In genomic region chr2:3631851-3632659, GRCh38 we compare ENCODE assay signal across 30 cellular contexts. TPM values are rescaled to one million over a fixed set of nuclear protein-coding genes. Genes with fewer than 3 reads are reported as not detected.
DNase-seq lines count a peak whose midpoint lies in the region; ATAC-seq and TF ChIP-seq lines count a peak whose summit lies in the region.
"Had no signal": no experiment of that assay in that cellular context is flagged by ENCODE, and none has a peak within 500 bp of the region (broad histone marks: within the 10 kb centered on the region; RNA-seq: fewer than 3 reads in every experiment).

No MANE protein-coding gene starts in this region.

- H3K79me2 ChIP-seq in osteoblast (ENCODE audit: insufficient read depth, low read length): no peaks in the 10 kb centered on the region

- H3K27me3 ChIP-seq in osteoblast (ENCODE audit: insufficient read depth, low read length): no peaks in the 10 kb centered on the region
- H3K27me3 ChIP-seq: gastroesophageal sphincter, neural progenitor cell, uterus had no signal

- TF ChIP-seq CTCF in coronary artery (IDR thresholded peaks at IDR 0.05) (no peak), osteoblast (IDR thresholded peaks at IDR 0.05; ENCODE audit: extremely low read depth, low read depth, low read length) (no peak)

- peaks cover 2% of the 10 kb centered on the region for H3K27me3 Mint-ChIP-seq in activated naive CD8-positive, alpha-beta T cell treated with anti-CD3 and anti-CD28 coated beads, Interleukin-2, amount 10 ng/mL, durations not matched to agents 7 days and 5 days
- H3K27me3 Mint-ChIP-seq in activated naive CD8-positive, alpha-beta T cell treated with anti-CD3 and anti-CD28 coated beads, Interleukin-2, amount 50 U/mL, for 24 hours: no peaks in the 10 kb centered on the region

- H3K4me3 Mint-ChIP-seq in activated naive CD8-positive, alpha-beta T cell treated with anti-CD3 and anti-CD28 coated beads, Interleukin-2, amount 10 ng/mL, durations not matched to agents 7 days and 5 days: no peak overlapping the region
- H3K4me3 Mint-ChIP-seq in activated naive CD8-positive, alpha-beta T cell treated with anti-CD3 and anti-CD28 coated beads, Interleukin-2, amount 50 U/mL, for 24 hours: no peak overlapping the region
- H3K4me3 Mint-ChIP-seq: activated B cell treated with CpG ODN at 0.5 μM for 24 hours, HFFc6, neural progenitor cell had no signal

- POLR2A ChIA-PET in activated naive CD8-positive, alpha-beta T cell treated with anti-CD3 and anti-CD28 coated beads, Interleukin-2, amount 10 ng/mL, durations not matched to agents 7 days and 5 days (lab: Charles Lee): no interaction called here

- no peak overlapping the region for H2AFZ ChIP-seq in osteoblast (ENCODE audit: low read length)
- H2AFZ ChIP-seq: neural progenitor cell had no signal

- H3K9me3 ChIP-seq in osteoblast (ENCODE audit: low read depth, low read length): no peaks in the 10 kb centered on the region
- H3K9me3 ChIP-seq: gastroesophageal sphincter, lower lobe of right lung, psoas muscle, uterus had no signal

- no peaks in the 10 kb centered on the region for H3K36me3 ChIP-seq in osteoblast (ENCODE audit: insufficient read depth, low read length)
- H3K36me3 ChIP-seq: gastroesophageal sphincter, lower lobe of right lung, neural progenitor cell, uterus had no signal

- peak; percentile 18 for DNase-seq in activated naive CD8-positive, alpha-beta T cell treated with anti-CD3 and anti-CD28 coated beads, Interleukin-2, amount 10 ng/mL, durations not matched to agents 7 days and 5 days
- DNase-seq in activated naive CD8-positive, alpha-beta T cell treated with anti-CD3 and anti-CD28 coated beads, Interleukin-2, amount 50 U/mL, for 24 hours: no peak
- DNase-seq in coronary artery (ENCODE audit: low spot score) (peak; percentile 49), osteoblast (ENCODE audit: insufficient read length, low spot score, missing footprints) (peak; percentile 42), ureter (ENCODE audit: low spot score) (peak; percentile 35), SKM-1 (lab: John Stamatoyannopoulos, UW; ENCODE audit: unreplicated experiment) (no peak), left colon (no peak), ACHN (no peak)
- DNase-seq: activated B cell treated with CpG ODN at 0.5 μM for 24 hours; activated CD4-positive, alpha-beta T cell treated with anti-CD3 and anti-CD28 coated beads, Interleukin-2, amount 50 U/mL, for 4 hours; C1 segment of cervical spinal cord; central memory CD4-positive, alpha-beta T cell; HFFc6; hypothalamus; IMR-90; lower lobe of right lung; NCI-H1105 treated with DMSO at 0.1 percent for 48 hours; NCI-H2029 treated with DMSO at 0.1 percent for 48 hours; NCI-H226; SHP77 treated with DMSO at 0.1 percent for 48 hours; stimulated activated CD4-positive, alpha-beta T cell treated with anti-CD3 and anti-CD28 coated beads, Interleukin-1b, Interleukin-23, amount 100 ng/mL, for 48 hours; SW 1271 had no signal

- H3K27ac Mint-ChIP-seq in activated naive CD8-positive, alpha-beta T cell treated with anti-CD3 and anti-CD28 coated beads, Interleukin-2, amount 10 ng/mL, durations not matched to agents 7 days and 5 days: no peak overlapping the region
- H3K27ac Mint-ChIP-seq in activated naive CD8-positive, alpha-beta T cell treated with anti-CD3 and anti-CD28 coated beads, Interleukin-2, amount 50 U/mL, for 24 hours: no peak overlapping the region
- H3K27ac Mint-ChIP-seq: activated B cell treated with CpG ODN at 0.5 μM for 24 hours; activated naive CD4-positive, alpha-beta T cell treated with anti-CD3 and anti-CD28 coated beads, Interleukin-2, amount 50 U/mL, for 72 hours; HFFc6; neural progenitor cell had no signal

- no peaks in the 10 kb centered on the region for H3K36me3 Mint-ChIP-seq in activated naive CD8-positive, alpha-beta T cell treated with anti-CD3 and anti-CD28 coated beads, Interleukin-2, amount 10 ng/mL, durations not matched to agents 7 days and 5 days
- no peaks in the 10 kb centered on the region for H3K36me3 Mint-ChIP-seq in activated naive CD8-positive, alpha-beta T cell treated with anti-CD3 and anti-CD28 coated beads, Interleukin-2, amount 50 U/mL, for 24 hours (ENCODE audit: low read depth)
- H3K36me3 Mint-ChIP-seq: neural progenitor cell had no signal

- no peaks in the 10 kb centered on the region for H3K9me3 Mint-ChIP-seq in activated naive CD8-positive, alpha-beta T cell treated with anti-CD3 and anti-CD28 coated beads, Interleukin-2, amount 10 ng/mL, durations not matched to agents 7 days and 5 days
- no peaks in the 10 kb centered on the region for H3K9me3 Mint-ChIP-seq in activated naive CD8-positive, alpha-beta T cell treated with anti-CD3 and anti-CD28 coated beads, Interleukin-2, amount 50 U/mL, for 24 hours
- H3K9me3 Mint-ChIP-seq: activated B cell treated with CpG ODN at 0.5 μM for 24 hours; activated naive CD4-positive, alpha-beta T cell treated with anti-CD3 and anti-CD28 coated beads, Interleukin-2, amount 50 U/mL, for 72 hours; HFFc6; neural progenitor cell had no signal

- intact Hi-C loops in left colon (cut with DNase I, micrococcal nuclease): no loop called here

- no peak overlapping the region for H3K27ac ChIP-seq in coronary artery
- no peak overlapping the region for H3K27ac ChIP-seq in osteoblast (ENCODE audit: low read depth, low read length)
- H3K27ac ChIP-seq: gastroesophageal sphincter, lower lobe of right lung, neural progenitor cell, psoas muscle, skin epidermis, uterus had no signal

- H3K4me3 ChIP-seq in coronary artery (no peak overlapping the region), osteoblast (ENCODE audit: insufficient read depth, low read length) (no peak overlapping the region)
- H3K4me3 ChIP-seq: gastroesophageal sphincter, lower lobe of right lung, neural progenitor cell, psoas muscle, skin epidermis, uterus had no signal

- H3K4me1 Mint-ChIP-seq in activated naive CD8-positive, alpha-beta T cell treated with anti-CD3 and anti-CD28 coated beads, Interleukin-2, amount 10 ng/mL, durations not matched to agents 7 days and 5 days: no peaks in the 10 kb centered on the region
- no peaks in the 10 kb centered on the region for H3K4me1 Mint-ChIP-seq in activated naive CD8-positive, alpha-beta T cell treated with anti-CD3 and anti-CD28 coated beads, Interleukin-2, amount 50 U/mL, for 24 hours
- H3K4me1 Mint-ChIP-seq: activated B cell treated with CpG ODN at 0.5 μM for 24 hours had no signal

- in situ Hi-C loops in ACHN (cut with HindIII; ENCODE audit: low pct_ligation_motif_present, low pct_unique_long_range_greater_than_20kb, low sequenced_read_pairs): no loop called here

- ATAC-seq in activated naive CD8-positive, alpha-beta T cell treated with anti-CD3 and anti-CD28 coated beads, Interleukin-2, amount 10 ng/mL, durations not matched to agents 7 days and 5 days (ENCODE audit: low read depth): no peak
- no peak for ATAC-seq in activated naive CD8-positive, alpha-beta T cell treated with anti-CD3 and anti-CD28 coated beads, Interleukin-2, amount 50 U/mL, for 24 hours
- ATAC-seq in left colon: no peak
- ATAC-seq: activated naive CD4-positive, alpha-beta T cell treated with anti-CD3 and anti-CD28 coated beads, Interleukin-2, amount 50 U/mL, for 72 hours; gastroesophageal sphincter; lower lobe of right lung; psoas muscle had no signal

- H4K20me1 ChIP-seq in osteoblast (ENCODE audit: insufficient read depth, low read length): no peaks in the 10 kb centered on the region

- no peaks in the 10 kb centered on the region for H3K4me1 ChIP-seq in osteoblast (ENCODE audit: insufficient read depth, low read length)
- H3K4me1 ChIP-seq: lower lobe of right lung, neural progenitor cell, psoas muscle, uterus had no signal

- H3K4me2 ChIP-seq in osteoblast (ENCODE audit: insufficient read depth, low read length): no peak overlapping the region
- H3K4me2 ChIP-seq: neural progenitor cell had no signal

RNA-seq across cellular contexts. Expression of gene ALLC, which starts 25.9 kb away (rescaled TPM):
- total RNA-seq in activated naive CD8-positive, alpha-beta T cell treated with anti-CD3 and anti-CD28 coated beads, Interleukin-2, amount 10 ng/mL, durations not matched to agents 7 days and 5 days: not detected
- total RNA-seq in osteoblast (not detected in 2 replicates), ureter (not detected), left colon (not detected)
- total RNA-seq: activated B cell treated with CpG ODN at 0.5 μM for 24 hours; activated naive CD4-positive, alpha-beta T cell treated with anti-CD3 and anti-CD28 coated beads, Interleukin-2, amount 50 U/mL, for 72 hours; astrocyte; dermis microvascular lymphatic vessel endothelial cell; gastroesophageal sphincter; HFFc6; IMR-90; lower lobe of right lung; psoas muscle; uterus had no signal

RNA-seq across cellular contexts. Expression of gene COLEC11, which starts 37.1 kb away (rescaled TPM):
- total RNA-seq in activated naive CD8-positive, alpha-beta T cell treated with anti-CD3 and anti-CD28 coated beads, Interleukin-2, amount 10 ng/mL, durations not matched to agents 7 days and 5 days: under 1 TPM; 0.39 to 0.77 TPM
- total RNA-seq in osteoblast: under 0.01 and 0.36 TPM in 2 replicates
- total RNA-seq in ureter: 2.4 TPM
- total RNA-seq in left colon: 1 to 10 TPM in 1 of 2 donors, under 1 TPM in 1; 0.85 to 1.2 TPM
- total RNA-seq: activated B cell treated with CpG ODN at 0.5 μM for 24 hours; activated naive CD4-positive, alpha-beta T cell treated with anti-CD3 and anti-CD28 coated beads, Interleukin-2, amount 50 U/mL, for 72 hours; astrocyte; HFFc6 had no signal

RNA-seq across cellular contexts. Expression of gene RPS7, which starts 57.0 kb away (rescaled TPM):
- 1,000 to 10,000 TPM; 1,215 to 1,237 TPM for total RNA-seq in activated naive CD8-positive, alpha-beta T cell treated with anti-CD3 and anti-CD28 coated beads, Interleukin-2, amount 10 ng/mL, durations not matched to agents 7 days and 5 days
- total RNA-seq in osteoblast: 1,101 and 1,268 TPM in 2 replicates
- 1,218 TPM for total RNA-seq in ureter
- 100 to 1,000 TPM; 894 to 955 TPM for total RNA-seq in left colon

Comparison
In these comparisons a context has a peak if more than half of its experiments do, and no peak if none do; other contexts are left out.
1. DNase-seq: peak in activated naive CD8-positive, alpha-beta T cell treated with anti-CD3 and anti-CD28 coated beads, Interleukin-2, amount 10 ng/mL, durations not matched to agents 7 days and 5 days (single experiment), coronary artery (single experiment), osteoblast (single experiment) and ureter (single experiment); none in activated naive CD8-positive, alpha-beta T cell treated with anti-CD3 and anti-CD28 coated beads, Interleukin-2, amount 50 U/mL, for 24 hours (single experiment), SKM-1 (single experiment), left colon (0 of 2) and ACHN (single experiment).